ENCODE assay signal across 8 cellular contexts in the genomic region with DNA sequence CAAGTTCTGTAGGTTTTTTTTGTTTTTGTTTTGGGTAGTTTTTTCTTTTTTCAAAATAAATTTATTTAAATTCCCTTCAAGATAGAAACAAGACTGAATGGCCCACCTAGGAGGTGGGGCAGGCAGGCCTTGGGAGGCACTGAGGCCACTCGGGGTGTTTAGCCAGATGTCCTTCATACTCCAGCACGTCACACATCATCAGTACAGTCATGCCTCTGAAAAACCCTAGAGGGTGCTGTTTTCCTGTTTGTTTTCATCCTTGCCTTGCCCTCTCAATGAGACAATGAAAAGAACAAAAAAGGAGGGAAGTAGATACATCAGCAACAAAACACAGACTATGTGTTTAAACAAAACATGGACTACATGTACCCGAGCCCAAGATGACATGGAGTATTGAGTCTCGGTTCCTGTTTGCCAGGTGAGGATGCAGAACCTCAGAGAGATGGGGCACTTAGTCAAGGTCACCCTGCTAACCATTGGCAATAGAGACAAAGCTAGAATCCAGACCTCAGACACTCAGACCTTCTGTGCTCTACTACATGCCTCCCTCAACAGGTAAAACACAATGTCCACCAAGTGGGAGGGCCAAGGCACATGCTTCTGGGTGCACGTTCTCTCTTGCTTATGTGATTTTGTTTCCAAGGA. TPM values are rescaled to one million over a fixed set of nuclear protein-coding genes. Genes with fewer than 3 reads are reported as not detected.
DNase-seq lines count a peak whose midpoint lies in the region; ATAC-seq, FAIRE-seq and TF ChIP-seq lines count a peak whose summit lies in the region.

No MANE protein-coding gene starts in this region.

- H3K9me3 Mint-ChIP-seq in activated naive CD8-positive, alpha-beta T cell treated with anti-CD3 and anti-CD28 coated beads for 36 hours, result no peaks in the 10 kb centered on the region

- no peaks in the 10 kb centered on the region for H3K4me1 ChIP-seq in HepG2 (ENCODE audit: insufficient read depth, low read length)

- H3K4me1 Mint-ChIP-seq in activated naive CD8-positive, alpha-beta T cell treated with anti-CD3 and anti-CD28 coated beads for 36 hours, result peaks cover 5% of the 10 kb centered on the region

- CTCF ChIA-PET in HepG2 (lab: Yijun Ruan, JAX; ENCODE audit: low intra/inter-chr PET ratio, low total read pairs), result no interaction called here

- H3K4me3 ChIP-seq in cardiac fibroblast (replicated peaks in 1 of 2; ENCODE audit: low read depth in 2 of 2, low read length in 2 of 2), result no peak overlapping the region
- H3K4me3 ChIP-seq in HepG2 (replicated peaks in 1 of 3; ENCODE audit: insufficient read depth in 1 of 3, low read depth in 2 of 3, low read length in 3 of 3), result no peak overlapping the region

- DNase-seq in COR-L47 (lab: John Stamatoyannopoulos, UW) (peak; percentile 47), NCI-H748 (lab: John Stamatoyannopoulos, UW; ENCODE audit: unreplicated experiment) (peak; percentile 77), cardiac fibroblast (ENCODE audit: low read depth in 2 of 2) (peak; percentile 67 to 72), HepG2 (ENCODE audit: low spot score) (peak; percentile 27)
- no peak for DNase-seq in stimulated activated CD8-positive, alpha-beta memory T cell treated with anti-CD3 and anti-CD28 coated beads, Interleukin-4, amount 100 ng/mL, for 48 hours
- no peak for DNase-seq in activated naive CD8-positive, alpha-beta T cell treated with anti-CD3 and anti-CD28 coated beads for 36 hours

- H3K4me3 Mint-ChIP-seq in activated naive CD8-positive, alpha-beta T cell treated with anti-CD3 and anti-CD28 coated beads for 36 hours, result no peak overlapping the region

- peaks cover 3% of the 10 kb centered on the region for H3K27me3 Mint-ChIP-seq in activated naive CD8-positive, alpha-beta T cell treated with anti-CD3 and anti-CD28 coated beads for 36 hours

- H3K36me3 ChIP-seq in HepG2 (replicated peaks in 1 of 2; ENCODE audit: control insufficient read depth in 1 of 2, insufficient read depth in 2 of 2, low read length in 2 of 2), result no peaks in the 10 kb centered on the region

- POLR2A ChIA-PET in HepG2 (lab: Yijun Ruan, JAX), result no interaction called here

- no peaks in the 10 kb centered on the region for H4K20me1 ChIP-seq in HepG2 (ENCODE audit: insufficient read depth, low read length)

- in situ Hi-C loops in HepG2 (cut with HindIII; ENCODE audit: extremely low pct_ligation_motif_present, low pct_unique_long_range_greater_than_20kb), result no loop called here

- no peak overlapping the region for H2AFZ ChIP-seq in HepG2 (ENCODE audit: low read length)

- intact Hi-C loops in HepG2 (cut with micrococcal nuclease; ENCODE audit: unreplicated experiment), result no loop called here

- no peak overlapping the region for H3K9ac ChIP-seq in HepG2 (ENCODE audit: insufficient read depth, low read depth, low read length)

- H3K27me3 ChIP-seq in HepG2 (ENCODE audit: control insufficient read depth in 1 of 2, insufficient read depth in 2 of 2, low read length in 2 of 2), result no peaks in the 10 kb centered on the region

- WGBS in HepG2 (ENCODE audit: low lambda C conversion rate), result 2% methylated on average over 5 of the region's 5 CpGs

- BruUV-seq in HepG2 (replicated peaks; lab: Mats Ljungman, UMichigan), result no TSS peak

- H3K4me2 ChIP-seq in HepG2 (ENCODE audit: low read depth, low read length), result no peak overlapping the region

- TF ChIP-seq CTCF in cardiac fibroblast (IDR thresholded peaks at IDR 0.05; ENCODE audit: low read depth, low read length), result peak; percentile 63
- peak; percentile 55 for TF ChIP-seq CTCF in HepG2 (CRISPR knock-in tag; IDR thresholded peaks at IDR 0.05)

- no peak overlapping the region for H3K27ac ChIP-seq in HepG2 (ENCODE audit: extremely low read length, insufficient read depth, low read length)

- H3K79me2 ChIP-seq in HepG2 (ENCODE audit: insufficient read depth, low read length), result no peaks in the 10 kb centered on the region

- TF ChIP-seq POLR2A in HepG2 (IDR thresholded peaks at IDR 0.05; ENCODE audit: insufficient read depth in 1 of 2, low read depth in 2 of 2, low read length in 2 of 2), result no peak

- no peak for TF ChIP-seq RAD21 in HepG2 (CRISPR knock-in tag; IDR thresholded peaks at IDR 0.05)

- no peaks in the 10 kb centered on the region for H3K36me3 Mint-ChIP-seq in activated naive CD8-positive, alpha-beta T cell treated with anti-CD3 and anti-CD28 coated beads for 36 hours

- no peak overlapping the region for H3K27ac Mint-ChIP-seq in activated naive CD8-positive, alpha-beta T cell treated with anti-CD3 and anti-CD28 coated beads for 36 hours

- no peaks in the 10 kb centered on the region for H3K9me3 ChIP-seq in HepG2 (ENCODE audit: low read length)

- TF ChIP-seq EP300 in HepG2 (IDR thresholded peaks at IDR 0.05; ENCODE audit: low read depth in 2 of 2, low read length in 2 of 2), result no peak
- no peak for TF ChIP-seq EP300 in HepG2 (CRISPR knock-in tag; IDR thresholded peaks at IDR 0.05; ENCODE audit: borderline replicate concordance)

- peak; percentile 87 for ATAC-seq in GM18858 (IDR thresholded peaks at IDR 0.05; ENCODE audit: unreplicated experiment)
- peak; percentile 68 for ATAC-seq in HG03103 (IDR thresholded peaks at IDR 0.05; ENCODE audit: low read depth, unreplicated experiment)
- ATAC-seq in HepG2, result peak; percentile 86

- peak; percentile 50 for FAIRE-seq in HepG2 (lab: Jason Lieb, UNC)

TF ChIP-seq in HepG2, 621 proteins besides CTCF, POLR2A, EP300 and RAD21:
- no peak for TF ChIP-seq GATA4 (IDR thresholded peaks at IDR 0.05; ENCODE audit: borderline replicate concordance, low read depth)
- no peak for TF ChIP-seq TMF1 (CRISPR knock-in tag; IDR thresholded peaks at IDR 0.05; ENCODE audit: low read depth)
- TF ChIP-seq STAG1 (CRISPR knock-in tag; IDR thresholded peaks at IDR 0.05), result 0 out of 2 replicates have a peak, but pooled peaks have one; percentile 4
- TF ChIP-seq AGO2 (optimal IDR thresholded peaks at IDR 0.05; ENCODE audit: low read depth, low read length), result no peak
- TF ChIP-seq CREB1 (IDR thresholded peaks at IDR 0.05), result peak; percentile 45; the same call in 1 of the 2 replicates
- TF ChIP-seq CREB1 (CRISPR knock-in tag; IDR thresholded peaks at IDR 0.05), result no peak
- no peak for TF ChIP-seq ZNF382 (CRISPR knock-in tag; IDR thresholded peaks at IDR 0.05; ENCODE audit: borderline replicate concordance)
TF ChIP-seq in HepG2: peak in this region for 2.

RNA-seq across cellular contexts. Expression of gene CLIC5, which starts 26.8 kb away (rescaled TPM):
- not detected in 2 replicates for total RNA-seq in HepG2 (2016; rRNA removed; fragmentation: Illumina TruSeq; extraction: Trizol)
- total RNA-seq in HepG2 (2016; cell fraction: cytosol; rRNA removed; fragmentation: Illumina TruSeq; extraction: Trizol; ENCODE audit: low read depth), result not detected in 2 replicates
- not detected in 2 replicates for total RNA-seq in HepG2 (2016; cell fraction: insoluble cytoplasmic fraction; rRNA removed; fragmentation: Illumina TruSeq; extraction: Trizol)
- not detected in 2 replicates for total RNA-seq in HepG2 (2016; cell fraction: membrane; rRNA removed; fragmentation: Illumina TruSeq; extraction: Trizol)
- not detected in 2 replicates for total RNA-seq in HepG2 (2016; cell fraction: nucleus; rRNA removed; fragmentation: Illumina TruSeq; extraction: Trizol)
- polyA plus RNA-seq in HepG2 (2011; rRNA removed), result not detected in 2 replicates
- polyA plus RNA-seq in HepG2 (2011; cell fraction: cytosol; rRNA removed), result not detected in 2 replicates
- polyA plus RNA-seq in HepG2 (2011; cell fraction: nucleus; rRNA removed), result not detected in 2 replicates
- not detected in 2 replicates for polyA plus RNA-seq in HepG2 (2012)
- not detected in 2 replicates for polyA plus RNA-seq in HepG2 (2016; cell fraction: cytosol; fragmentation: Illumina TruSeq; extraction: Trizol; ENCODE audit: low read depth)
- not detected in 2 replicates for polyA plus RNA-seq in HepG2 (2016; cell fraction: insoluble cytoplasmic fraction; fragmentation: Illumina TruSeq; extraction: Trizol; ENCODE audit: low read depth)
- polyA plus RNA-seq in HepG2 (2016; cell fraction: membrane; fragmentation: Illumina TruSeq; extraction: Trizol; ENCODE audit: low read depth), result not detected in 2 replicates
- not detected in 2 replicates for polyA plus RNA-seq in HepG2 (2016; cell fraction: nucleus; fragmentation: Illumina TruSeq; extraction: Trizol; ENCODE audit: insufficient read depth, low read depth)
- 2.3 TPM in 1 of 2 replicates, not detected in the other for polyA minus RNA-seq in HepG2 (2011; rRNA and poly(A)+ RNA removed; ENCODE audit: low replicate concordance)
- polyA minus RNA-seq in HepG2 (2011; cell fraction: cytosol; rRNA and poly(A)+ RNA removed), result not detected in 2 replicates
- not detected in 2 replicates for polyA minus RNA-seq in HepG2 (2011; cell fraction: nucleus; rRNA and poly(A)+ RNA removed)
- under 1 TPM; 0.50 to 0.74 TPM for total RNA-seq in activated naive CD8-positive, alpha-beta T cell treated with anti-CD3 and anti-CD28 coated beads for 36 hours

Comparison
In these comparisons a context has a peak if more than half of its experiments do, and no peak if none do; other contexts are left out.
1. DNase-seq: peak in COR-L47 (single experiment), NCI-H748 (single experiment), cardiac fibroblast (2 of 2) and HepG2 (single experiment); none in stimulated activated CD8-positive, alpha-beta memory T cell treated with anti-CD3 and anti-CD28 coated beads, Interleukin-4, amount 100 ng/mL, for 48 hours (single experiment) and activated naive CD8-positive, alpha-beta T cell treated with anti-CD3 and anti-CD28 coated beads for 36 hours (single experiment).
2. Peak in every context shown above with its lines, with median percentiles within 50 percentile points of each other: ATAC-seq.